10 cellular contexts compared by ENCODE assay signal in the genomic region with DNA sequence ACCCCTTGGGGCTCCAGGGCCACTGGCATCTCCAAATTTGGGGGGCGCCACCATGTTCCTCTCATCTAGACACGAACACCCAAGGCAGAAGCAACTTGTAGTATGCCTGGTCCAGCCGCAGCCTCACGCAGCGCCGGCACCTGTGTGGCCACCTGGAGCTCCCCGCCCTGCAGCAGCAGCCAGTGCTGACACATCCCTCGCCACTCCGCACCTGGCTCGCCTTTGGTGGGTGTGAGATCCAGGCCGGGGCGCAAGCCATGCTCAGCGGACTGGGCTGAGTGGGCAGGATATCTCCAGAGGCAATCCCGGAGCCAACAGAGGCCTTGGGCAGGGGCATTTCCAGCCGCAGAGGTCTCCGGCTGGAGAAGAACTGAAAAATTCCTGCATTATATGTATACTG.
"Had no signal": no experiment of that assay in that cellular context is flagged by ENCODE, and none has a peak within 500 bp of the region (broad histone marks: within the 10 kb centered on the region; RNA-seq: fewer than 3 reads in every experiment).

No MANE protein-coding gene starts in this region.

- H3K4me2 ChIP-seq: GM23338 had no signal

- FAIRE-seq: H1, H54, K562 had no signal

- H3K4me3 Mint-ChIP-seq: GM23338, HFFc6 had no signal

- H2AFZ ChIP-seq: GM23338 had no signal

- H3K4me3 ChIP-seq: GM23338, HAP-1, K562 had no signal

- H3K4me1 ChIP-seq: HAP-1 had no signal

- DNase-seq: HFFc6, IMR-90, KG1 had no signal

- H3K27ac Mint-ChIP-seq: GM23338, HFFc6 had no signal

- H3K4me1 Mint-ChIP-seq: GM23338 had no signal

- ATAC-seq: GM23338, HCT116, K562 had no signal

- H3K9me3 ChIP-seq: HAP-1 had no signal

- H3K36me3 ChIP-seq: HAP-1 had no signal

- H3K27ac ChIP-seq: HL-60 had no signal
